1 cellular context compared by ENCODE assay signal in genomic region chr17:17186051-17186450, GRCh38.
TF ChIP-seq lines count a peak whose summit lies in the region.

No MANE protein-coding gene starts in this region.

TF ChIP-seq in GM12878, 131 proteins besides CTCF, POLR2A, EP300 and RAD21 (continued from another document):
- TF ChIP-seq, protein P1, sequence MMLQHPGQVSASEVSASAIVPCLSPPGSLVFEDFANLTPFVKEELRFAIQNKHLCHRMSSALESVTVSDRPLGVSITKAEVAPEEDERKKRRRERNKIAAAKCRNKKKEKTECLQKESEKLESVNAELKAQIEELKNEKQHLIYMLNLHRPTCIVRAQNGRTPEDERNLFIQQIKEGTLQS (IDR thresholded peaks at IDR 0.05; ENCODE audit: borderline replicate concordance, extremely low read depth, low read depth, low read length), result no peak
